ENCODE assay signal across 8 cellular contexts in the genomic region with DNA sequence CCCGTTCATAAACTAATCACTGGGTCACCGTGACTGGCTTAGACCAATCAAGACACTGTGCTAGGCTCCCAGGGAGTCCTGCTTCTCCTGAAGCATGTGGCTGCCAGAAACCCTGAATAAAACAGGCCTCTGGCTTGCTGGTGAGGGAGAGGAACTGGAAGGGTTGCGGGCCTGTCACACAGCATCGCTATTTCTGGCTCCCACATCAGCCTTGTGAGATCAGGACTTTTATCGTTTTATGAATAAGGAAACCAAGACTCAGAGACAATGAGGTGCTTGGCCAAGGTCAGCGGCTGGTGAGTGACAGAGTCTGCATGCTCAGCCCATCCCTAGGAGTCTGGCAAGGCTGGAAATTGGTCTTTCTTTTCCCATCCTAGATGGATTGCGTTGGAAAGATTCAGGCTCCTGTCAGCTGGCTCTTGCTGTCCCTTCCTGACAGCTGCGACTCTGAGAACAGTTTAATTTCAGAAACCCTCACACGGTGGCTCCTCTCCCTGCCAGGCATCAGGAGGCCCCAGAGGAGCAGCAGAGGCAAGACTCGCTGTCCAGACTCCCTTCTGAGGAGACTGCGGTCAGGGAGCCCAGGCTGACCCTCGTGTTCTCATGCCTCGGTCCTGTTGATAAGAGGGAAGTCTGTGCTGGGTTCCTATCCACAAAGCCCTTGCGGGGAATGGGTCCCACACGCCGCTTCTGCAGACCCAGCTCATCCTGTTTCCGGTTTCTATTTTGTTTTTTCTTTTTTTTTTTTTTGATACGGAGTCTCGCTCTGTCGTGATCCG.
A peak's percentile ranks its signal among the peaks of the same experiment; 100 is the strongest.
DNase-seq lines count a peak whose midpoint lies in the region; ATAC-seq and TF ChIP-seq lines count a peak whose summit lies in the region.

No MANE protein-coding gene starts in this region.

- ATAC-seq in GM18502 (IDR thresholded peaks at IDR 0.05; ENCODE audit: poor library complexity, unreplicated experiment) (peak; percentile 46), HG03097 (IDR thresholded peaks at IDR 0.05; ENCODE audit: low FRiP score, unreplicated experiment) (no peak)

- DNase-seq in MV-4-11 (lab: John Stamatoyannopoulos, UW), result peak; percentile 76
- no peak for DNase-seq in esophagus squamous epithelium (lab: John Stamatoyannopoulos, UW)
- no peak for DNase-seq in SIG-M5 (lab: John Stamatoyannopoulos, UW)
- no peak for DNase-seq in NCI-H2171 (lab: John Stamatoyannopoulos, UW)
- no peak for DNase-seq in DMS 273 (lab: John Stamatoyannopoulos, UW; ENCODE audit: unreplicated experiment)

- no peak for TF ChIP-seq POLR2A in esophagus squamous epithelium (IDR thresholded peaks at IDR 0.05)

- peak overlapping the region; percentile 34 to 81 (median 74) for H3K27ac ChIP-seq in esophagus squamous epithelium
- H3K27ac ChIP-seq in skeletal muscle tissue (ENCODE audit: low read depth, low read length), result peak overlapping the region; percentile 93

- H3K9me3 ChIP-seq in esophagus squamous epithelium (peaks cover 0 to 4% (median 0%) of the 10 kb centered on the region in 3 donors), skeletal muscle tissue (ENCODE audit: control insufficient read depth in 3 of 3, low read length in 3 of 3) (peaks cover 0 to 5% (median 2%) of the 10 kb centered on the region in 3 donors)

- H3K9ac ChIP-seq in skeletal muscle tissue (ENCODE audit: low read depth in 1 of 3, low read length in 3 of 3), result peak overlapping the region; percentile 81 to 84 (median 81)

- H3K4me3 ChIP-seq in esophagus squamous epithelium, result peak overlapping the region; percentile 12 to 56 (median 42)
- peak overlapping the region; percentile 56 to 67 (median 66) for H3K4me3 ChIP-seq in skeletal muscle tissue (ENCODE audit: low read length in 3 of 3)

- no peak for TF ChIP-seq CTCF in esophagus squamous epithelium (IDR thresholded peaks at IDR 0.05)

- H3K4me1 ChIP-seq in esophagus squamous epithelium (peaks cover 4 to 18% (median 5%) of the 10 kb centered on the region in 3 donors), skeletal muscle tissue (ENCODE audit: control insufficient read depth in 3 of 3, insufficient read depth in 3 of 3, low read length in 3 of 3) (peaks cover 22 to 32% (median 30%) of the 10 kb centered on the region in 3 donors)

- H3K27me3 ChIP-seq in esophagus squamous epithelium (no peaks in the 10 kb centered on the region), skeletal muscle tissue (ENCODE audit: control insufficient read depth in 3 of 3, insufficient read depth in 3 of 3, low read length in 3 of 3) (no peaks in the 10 kb centered on the region)

- H3K36me3 ChIP-seq in esophagus squamous epithelium (no peaks in the 10 kb centered on the region), skeletal muscle tissue (ENCODE audit: control insufficient read depth in 3 of 3, insufficient read depth in 3 of 3, low read length in 3 of 3) (no peaks in the 10 kb centered on the region)

- intact Hi-C loops in esophagus squamous epithelium (cut with DNase I), result no loop called here

- WGBS in esophagus squamous epithelium, 2 donors, result 43 to 46% methylated on average over 16 of the region's 21 CpGs
